Comparison of ENCODE assay signal across 19 cellular contexts in genomic region chr19:33459691-33460090, GRCh38.
"Had no signal": no experiment of that assay in that cellular context is flagged by ENCODE, and none has a peak within 500 bp of the region (broad histone marks: within the 10 kb centered on the region; RNA-seq: fewer than 3 reads in every experiment).

No MANE protein-coding gene starts in this region.

- H3K4me1 ChIP-seq: foreskin keratinocyte, left ventricle myocardium inferior, neural progenitor cell, stomach had no signal

- H3K9me3 ChIP-seq: left ventricle myocardium inferior, stomach had no signal

- H3K4me3 Mint-ChIP-seq: activated naive CD8-positive, alpha-beta T cell treated with anti-CD3 and anti-CD28 coated beads, Interleukin-2, amount 50 U/mL, for 24 hours; activated T-helper 1 cell treated with anti-CD3 and anti-CD28 coated beads, Interleukin-12 subunit alpha, Interleukin-12 subunit beta, Interleukin-2, Interleukin-4 antibody, amounts not matched to agents 30 ng/mL and 10 ng/mL and 1 ng/mL, durations not matched to agents 14 hours and 24 hours and 36 hours; immature natural killer cell; mesothelial cell of epicardium; naive thymus-derived CD8-positive, alpha-beta T cell; neural progenitor cell; type B pancreatic cell had no signal

- DNase-seq: activated CD4-positive, alpha-beta T cell treated with anti-CD3 and anti-CD28 coated beads for 1 hour; activated naive CD4-positive, alpha-beta T cell treated with Interleukin-2 at 50 U/mL for 16 hours; activated naive CD8-positive, alpha-beta T cell treated with anti-CD3 and anti-CD28 coated beads, Interleukin-2, amount 50 U/mL, for 24 hours; dermis blood vessel endothelial cell; effector CD8-positive, alpha-beta T cell; foreskin keratinocyte; immature natural killer cell; kidney glomerular epithelial cell; left ventricle myocardium inferior; mammary epithelial cell; naive thymus-derived CD8-positive, alpha-beta T cell; stimulated activated CD4-positive, alpha-beta T cell treated with anti-CD3 and anti-CD28 coated beads, Interleukin-4, amount 100 ng/mL, for 24 hours; stomach; T-helper 9 cell had no signal

- H3K4me1 Mint-ChIP-seq: activated naive CD8-positive, alpha-beta T cell treated with anti-CD3 and anti-CD28 coated beads, Interleukin-2, amount 50 U/mL, for 24 hours; immature natural killer cell; neural progenitor cell had no signal

- H3K36me3 ChIP-seq: neural progenitor cell had no signal

- H3K9me3 Mint-ChIP-seq: activated naive CD8-positive, alpha-beta T cell treated with anti-CD3 and anti-CD28 coated beads, Interleukin-2, amount 50 U/mL, for 24 hours; activated T-helper 1 cell treated with anti-CD3 and anti-CD28 coated beads, Interleukin-12 subunit alpha, Interleukin-12 subunit beta, Interleukin-2, Interleukin-4 antibody, amounts not matched to agents 30 ng/mL and 10 ng/mL and 1 ng/mL, durations not matched to agents 14 hours and 24 hours and 36 hours; immature natural killer cell; mesothelial cell of epicardium; naive thymus-derived CD8-positive, alpha-beta T cell; neural progenitor cell; type B pancreatic cell had no signal

- H3K27ac Mint-ChIP-seq: activated naive CD8-positive, alpha-beta T cell treated with anti-CD3 and anti-CD28 coated beads, Interleukin-2, amount 50 U/mL, for 24 hours; activated T-helper 1 cell treated with anti-CD3 and anti-CD28 coated beads, Interleukin-12 subunit alpha, Interleukin-12 subunit beta, Interleukin-2, Interleukin-4 antibody, amounts not matched to agents 30 ng/mL and 10 ng/mL and 1 ng/mL, durations not matched to agents 14 hours and 24 hours and 36 hours; neural progenitor cell; progenitor cell of endocrine pancreas; type B pancreatic cell had no signal

- H3K27me3 Mint-ChIP-seq: activated naive CD8-positive, alpha-beta T cell treated with anti-CD3 and anti-CD28 coated beads, Interleukin-2, amount 50 U/mL, for 24 hours; naive thymus-derived CD8-positive, alpha-beta T cell; progenitor cell of endocrine pancreas; type B pancreatic cell had no signal

- H3K27me3 ChIP-seq: foreskin keratinocyte, neural progenitor cell, stomach had no signal

- H3K4me3 ChIP-seq: left ventricle myocardium inferior, neural progenitor cell, stomach had no signal

- ATAC-seq: foreskin keratinocyte; naive thymus-derived CD8-positive, alpha-beta T cell had no signal

- H3K36me3 Mint-ChIP-seq: neural progenitor cell had no signal

- H3K27ac ChIP-seq: foreskin keratinocyte, left ventricle myocardium inferior, neural progenitor cell, stomach had no signal
